Comparison of ENCODE assay signal across 8 cellular contexts in the genomic region with DNA sequence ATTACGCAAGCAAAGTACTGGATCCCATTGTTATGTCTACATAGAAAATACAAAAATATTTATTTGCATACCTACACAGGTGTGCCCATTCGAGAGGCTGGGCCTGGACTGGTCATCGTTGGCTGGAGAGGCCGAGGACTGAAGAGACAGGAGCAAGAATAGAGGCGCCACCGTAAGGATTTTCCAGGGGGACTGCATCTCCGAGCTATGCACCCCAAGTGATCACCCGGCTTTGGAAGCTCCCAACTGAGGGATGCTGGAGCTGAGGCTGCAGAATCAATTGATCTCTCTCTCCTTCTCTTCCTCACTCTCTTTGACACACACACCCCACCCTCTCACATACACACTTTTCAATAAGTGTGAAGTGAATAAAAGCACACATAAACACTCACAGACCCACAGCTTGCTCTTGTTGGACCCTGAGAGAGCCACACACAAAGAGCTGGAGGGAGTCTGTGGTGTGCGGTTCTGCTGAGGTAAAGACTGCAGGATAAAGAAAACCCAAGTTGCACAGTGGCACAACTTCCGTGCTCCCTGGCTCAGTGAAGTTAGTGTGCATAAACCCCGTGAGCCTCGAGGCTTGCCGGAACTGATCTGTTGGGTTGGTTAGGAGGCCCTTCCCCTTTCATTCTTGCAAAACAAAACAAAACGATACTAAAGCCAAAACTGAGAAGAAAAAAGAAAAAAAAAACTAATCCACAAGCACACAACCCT. TPM values are rescaled to one million over a fixed set of nuclear protein-coding genes. Genes with fewer than 3 reads are reported as not detected.
DNase-seq lines count a peak whose midpoint lies in the region; ATAC-seq and TF ChIP-seq lines count a peak whose summit lies in the region.

A gene with protein sequence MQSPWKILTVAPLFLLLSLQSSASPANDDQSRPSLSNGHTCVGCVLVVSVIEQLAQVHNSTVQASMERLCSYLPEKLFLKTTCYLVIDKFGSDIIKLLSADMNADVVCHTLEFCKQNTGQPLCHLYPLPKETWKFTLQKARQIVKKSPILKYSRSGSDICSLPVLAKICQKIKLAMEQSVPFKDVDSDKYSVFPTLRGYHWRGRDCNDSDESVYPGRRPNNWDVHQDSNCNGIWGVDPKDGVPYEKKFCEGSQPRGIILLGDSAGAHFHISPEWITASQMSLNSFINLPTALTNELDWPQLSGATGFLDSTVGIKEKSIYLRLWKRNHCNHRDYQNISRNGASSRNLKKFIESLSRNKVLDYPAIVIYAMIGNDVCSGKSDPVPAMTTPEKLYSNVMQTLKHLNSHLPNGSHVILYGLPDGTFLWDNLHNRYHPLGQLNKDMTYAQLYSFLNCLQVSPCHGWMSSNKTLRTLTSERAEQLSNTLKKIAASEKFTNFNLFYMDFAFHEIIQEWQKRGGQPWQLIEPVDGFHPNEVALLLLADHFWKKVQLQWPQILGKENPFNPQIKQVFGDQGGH (minus strand): TSS at position 544 of the 714 bp plus-strand sequence. CDS start 346 bp downstream, at position 198.

- H3K27me3 Mint-ChIP-seq in WTC11 (ENCODE audit: low read depth), result no peaks in the 10 kb centered on the region

- peak; percentile 8 for DNase-seq in CMK (ENCODE audit: low read depth)
- peak; percentile 94 to 97 for DNase-seq in NOMO-1 (lab: John Stamatoyannopoulos, UW; ENCODE audit: unreplicated experiment in 2 of 2)
- DNase-seq in activated T-helper 1 cell treated with Interleukin-2 at 50 U/mL for 16 hours (ENCODE audit: low read depth), result peak; percentile 47
- peak; percentile 75 for DNase-seq in medulla oblongata (ENCODE audit: extremely low spot score)
- peak; percentile 53 to 80 for DNase-seq in stimulated activated CD8-positive, alpha-beta memory T cell treated with anti-CD3 and anti-CD28 coated beads, Interleukin-7, amount 100 ng/mL, for 48 hours (ENCODE audit: extremely low read depth in 1 of 2, low read depth in 1 of 2)
- no peak for DNase-seq in WTC11 (ENCODE audit: low spot score)
- no peak for DNase-seq in NCI-H1694 treated with DMSO at 0.1 percent for 48 hours (lab: John Stamatoyannopoulos, UW)

- POLR2A ChIA-PET in WTC11 (lab: Charles Lee), result no interaction called here

- H3K4me3 Mint-ChIP-seq in WTC11, result no peak within 1 kb of the TSS

- peaks cover 5% of the 10 kb centered on the region for H3K9me3 Mint-ChIP-seq in WTC11

- no peak for TF ChIP-seq CTCF in WTC11 (IDR thresholded peaks at IDR 0.05)

- CTCF ChIA-PET in WTC11 (lab: Charles Lee), result no interaction called here

- H3K36me3 Mint-ChIP-seq in WTC11, result no peaks in the 10 kb centered on the region

- no peak within 1 kb of the TSS for H3K27ac Mint-ChIP-seq in WTC11

- ATAC-seq in GM21786 (IDR thresholded peaks at IDR 0.05; ENCODE audit: unreplicated experiment), result peak; percentile 88
- no peak for ATAC-seq in WTC11

- no peaks in the 10 kb centered on the region for H3K4me1 Mint-ChIP-seq in WTC11

TF ChIP-seq in WTC11, 78 proteins besides CTCF, POLR2A, EP300 and RAD21:
- TF ChIP-seq RORB (CRISPR knock-in tag; IDR thresholded peaks at IDR 0.05) (no peak), NR1H2 (CRISPR knock-in tag; IDR thresholded peaks at IDR 0.05) (no peak), ETV6 (CRISPR knock-in tag; IDR thresholded peaks at IDR 0.05) (no peak), ZNF263 (CRISPR knock-in tag; IDR thresholded peaks at IDR 0.05; ENCODE audit: low read depth) (no peak), MXD4 (CRISPR knock-in tag; IDR thresholded peaks at IDR 0.05; ENCODE audit: borderline replicate concordance) (no peak)
- TF ChIP-seq, protein P1, sequence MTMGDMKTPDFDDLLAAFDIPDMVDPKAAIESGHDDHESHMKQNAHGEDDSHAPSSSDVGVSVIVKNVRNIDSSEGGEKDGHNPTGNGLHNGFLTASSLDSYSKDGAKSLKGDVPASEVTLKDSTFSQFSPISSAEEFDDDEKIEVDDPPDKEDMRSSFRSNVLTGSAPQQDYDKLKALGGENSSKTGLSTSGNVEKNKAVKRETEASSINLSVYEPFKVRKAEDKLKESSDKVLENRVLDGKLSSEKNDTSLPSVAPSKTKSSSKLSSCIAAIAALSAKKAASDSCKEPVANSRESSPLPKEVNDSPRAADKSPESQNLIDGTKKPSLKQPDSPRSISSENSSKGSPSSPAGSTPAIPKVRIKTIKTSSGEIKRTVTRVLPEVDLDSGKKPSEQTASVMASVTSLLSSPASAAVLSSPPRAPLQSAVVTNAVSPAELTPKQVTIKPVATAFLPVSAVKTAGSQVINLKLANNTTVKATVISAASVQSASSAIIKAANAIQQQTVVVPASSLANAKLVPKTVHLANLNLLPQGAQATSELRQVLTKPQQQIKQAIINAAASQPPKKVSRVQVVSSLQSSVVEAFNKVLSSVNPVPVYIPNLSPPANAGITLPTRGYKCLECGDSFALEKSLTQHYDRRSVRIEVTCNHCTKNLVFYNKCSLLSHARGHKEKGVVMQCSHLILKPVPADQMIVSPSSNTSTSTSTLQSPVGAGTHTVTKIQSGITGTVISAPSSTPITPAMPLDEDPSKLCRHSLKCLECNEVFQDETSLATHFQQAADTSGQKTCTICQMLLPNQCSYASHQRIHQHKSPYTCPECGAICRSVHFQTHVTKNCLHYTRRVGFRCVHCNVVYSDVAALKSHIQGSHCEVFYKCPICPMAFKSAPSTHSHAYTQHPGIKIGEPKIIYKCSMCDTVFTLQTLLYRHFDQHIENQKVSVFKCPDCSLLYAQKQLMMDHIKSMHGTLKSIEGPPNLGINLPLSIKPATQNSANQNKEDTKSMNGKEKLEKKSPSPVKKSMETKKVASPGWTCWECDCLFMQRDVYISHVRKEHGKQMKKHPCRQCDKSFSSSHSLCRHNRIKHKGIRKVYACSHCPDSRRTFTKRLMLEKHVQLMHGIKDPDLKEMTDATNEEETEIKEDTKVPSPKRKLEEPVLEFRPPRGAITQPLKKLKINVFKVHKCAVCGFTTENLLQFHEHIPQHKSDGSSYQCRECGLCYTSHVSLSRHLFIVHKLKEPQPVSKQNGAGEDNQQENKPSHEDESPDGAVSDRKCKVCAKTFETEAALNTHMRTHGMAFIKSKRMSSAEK (CRISPR knock-in tag; IDR thresholded peaks at IDR 0.05; ENCODE audit: borderline replicate concordance), result no peak
- TF ChIP-seq, protein P2, sequence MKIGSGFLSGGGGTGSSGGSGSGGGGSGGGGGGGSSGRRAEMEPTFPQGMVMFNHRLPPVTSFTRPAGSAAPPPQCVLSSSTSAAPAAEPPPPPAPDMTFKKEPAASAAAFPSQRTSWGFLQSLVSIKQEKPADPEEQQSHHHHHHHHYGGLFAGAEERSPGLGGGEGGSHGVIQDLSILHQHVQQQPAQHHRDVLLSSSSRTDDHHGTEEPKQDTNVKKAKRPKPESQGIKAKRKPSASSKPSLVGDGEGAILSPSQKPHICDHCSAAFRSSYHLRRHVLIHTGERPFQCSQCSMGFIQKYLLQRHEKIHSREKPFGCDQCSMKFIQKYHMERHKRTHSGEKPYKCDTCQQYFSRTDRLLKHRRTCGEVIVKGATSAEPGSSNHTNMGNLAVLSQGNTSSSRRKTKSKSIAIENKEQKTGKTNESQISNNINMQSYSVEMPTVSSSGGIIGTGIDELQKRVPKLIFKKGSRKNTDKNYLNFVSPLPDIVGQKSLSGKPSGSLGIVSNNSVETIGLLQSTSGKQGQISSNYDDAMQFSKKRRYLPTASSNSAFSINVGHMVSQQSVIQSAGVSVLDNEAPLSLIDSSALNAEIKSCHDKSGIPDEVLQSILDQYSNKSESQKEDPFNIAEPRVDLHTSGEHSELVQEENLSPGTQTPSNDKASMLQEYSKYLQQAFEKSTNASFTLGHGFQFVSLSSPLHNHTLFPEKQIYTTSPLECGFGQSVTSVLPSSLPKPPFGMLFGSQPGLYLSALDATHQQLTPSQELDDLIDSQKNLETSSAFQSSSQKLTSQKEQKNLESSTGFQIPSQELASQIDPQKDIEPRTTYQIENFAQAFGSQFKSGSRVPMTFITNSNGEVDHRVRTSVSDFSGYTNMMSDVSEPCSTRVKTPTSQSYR (CRISPR knock-in tag; IDR thresholded peaks at IDR 0.05), result no peak
- TF ChIP-seq, protein P3, sequence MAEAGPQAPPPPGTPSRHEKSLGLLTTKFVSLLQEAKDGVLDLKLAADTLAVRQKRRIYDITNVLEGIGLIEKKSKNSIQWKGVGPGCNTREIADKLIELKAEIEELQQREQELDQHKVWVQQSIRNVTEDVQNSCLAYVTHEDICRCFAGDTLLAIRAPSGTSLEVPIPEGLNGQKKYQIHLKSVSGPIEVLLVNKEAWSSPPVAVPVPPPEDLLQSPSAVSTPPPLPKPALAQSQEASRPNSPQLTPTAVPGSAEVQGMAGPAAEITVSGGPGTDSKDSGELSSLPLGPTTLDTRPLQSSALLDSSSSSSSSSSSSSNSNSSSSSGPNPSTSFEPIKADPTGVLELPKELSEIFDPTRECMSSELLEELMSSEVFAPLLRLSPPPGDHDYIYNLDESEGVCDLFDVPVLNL (CRISPR knock-in tag; IDR thresholded peaks at IDR 0.05; ENCODE audit: borderline replicate concordance, low read depth), result no peak
- TF ChIP-seq, protein P4, sequence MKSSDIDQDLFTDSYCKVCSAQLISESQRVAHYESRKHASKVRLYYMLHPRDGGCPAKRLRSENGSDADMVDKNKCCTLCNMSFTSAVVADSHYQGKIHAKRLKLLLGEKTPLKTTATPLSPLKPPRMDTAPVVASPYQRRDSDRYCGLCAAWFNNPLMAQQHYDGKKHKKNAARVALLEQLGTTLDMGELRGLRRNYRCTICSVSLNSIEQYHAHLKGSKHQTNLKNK (CRISPR knock-in tag; IDR thresholded peaks at IDR 0.05), result no peak

RNA-seq across cellular contexts. Expression of the gene that starts here (rescaled TPM):
- total RNA-seq in WTC11 (2021), result 0.31 to 0.34 TPM in 2 of 3 replicates, not detected in the other

Comparison
In these comparisons a context has a peak if more than half of its experiments do, and no peak if none do; other contexts are left out.
1. DNase-seq: peak in CMK (single experiment), NOMO-1 (2 of 2), activated T-helper 1 cell treated with Interleukin-2 at 50 U/mL for 16 hours (single experiment), medulla oblongata (single experiment) and stimulated activated CD8-positive, alpha-beta memory T cell treated with anti-CD3 and anti-CD28 coated beads, Interleukin-7, amount 100 ng/mL, for 48 hours (2 of 2); none in WTC11 (single experiment) and NCI-H1694 treated with DMSO at 0.1 percent for 48 hours (single experiment).